ENCODE assay signal across 26 cellular contexts in genomic region chr7:69635572-69636190, GRCh38. TPM values are rescaled to one million over a fixed set of nuclear protein-coding genes. Genes with fewer than 3 reads are reported as not detected.
DNase-seq lines count a peak whose midpoint lies in the region; ATAC-seq and TF ChIP-seq lines count a peak whose summit lies in the region.
"Had no signal": no experiment of that assay in that cellular context is flagged by ENCODE, and none has a peak within 500 bp of the region (broad histone marks: within the 10 kb centered on the region; RNA-seq: fewer than 3 reads in every experiment).

No MANE protein-coding gene starts in this region.

- H3K9me3 Mint-ChIP-seq in neural progenitor cell, result peaks cover 4% of the 10 kb centered on the region
- no peaks in the 10 kb centered on the region for H3K9me3 Mint-ChIP-seq in natural killer cell treated with Interleukin-12 subunit alpha and Interleukin-12 subunit beta and Interleukin-15 and Interleukin-18, amount 100 ng/mL, for 72 hours
- H3K9me3 Mint-ChIP-seq: activated naive CD8-positive, alpha-beta T cell treated with anti-CD3 and anti-CD28 coated beads, Interleukin-2, amount 50 U/mL, for 24 hours; activated T-cell treated with anti-CD3 and anti-CD28 coated beads, Interleukin-2, amount 50 U/mL, for 24 hours; stimulated activated naive B cell treated with anti-CD40 and anti-IgM and Interleukin-4, amounts not matched to agents 10 μg/mL and 1 μg/mL and 100 μg/mL, for 72 hours had no signal

- DNase-seq in COR-L47 (lab: John Stamatoyannopoulos, UW), result peak; percentile 25
- DNase-seq in NCI-H2227 (lab: John Stamatoyannopoulos, UW; ENCODE audit: unreplicated experiment), result peak; percentile 55
- DNase-seq in fibroblast of pulmonary artery (ENCODE audit: low read depth), result peak; percentile 13
- DNase-seq in neural progenitor cell (ENCODE audit: low spot score), result no peak
- no peak for DNase-seq in HAP-1 (ENCODE audit: low spot score in 2 of 2)
- no peak for DNase-seq in natural killer cell treated with Interleukin-12 subunit alpha and Interleukin-12 subunit beta and Interleukin-15 and Interleukin-18, amount 100 ng/mL, for 72 hours (ENCODE audit: low spot score)
- DNase-seq: activated CD4-positive, alpha-beta T cell treated with anti-CD3 and anti-CD28 coated beads for 36 hours; activated CD8-positive, alpha-beta memory T cell treated with anti-CD3 and anti-CD28 coated beads for 24 hours; activated gamma-delta T cell treated with Interleukin-2 at 50 U/mL for 16 hours; activated naive CD8-positive, alpha-beta T cell treated with anti-CD3 and anti-CD28 coated beads, Interleukin-2, amount 50 U/mL, for 24 hours; activated T-cell treated with anti-CD3 and anti-CD28 coated beads, Interleukin-2, amount 50 U/mL, for 24 hours; EL; kidney; lower lobe of right lung; MG63; NCI-H1436; NCI-H2107; NCI-H524 treated with DMSO at 0.1 percent for 48 hours; stimulated activated CD4-positive, alpha-beta T cell treated with anti-CD3 and anti-CD28 coated beads, Interleukin-2, amount 100 ng/mL, for 48 hours; stimulated activated naive B cell treated with anti-CD40 and anti-IgM and Interleukin-4, amounts not matched to agents 10 μg/mL and 1 μg/mL and 100 μg/mL, for 72 hours had no signal

- H3K36me3 Mint-ChIP-seq in neural progenitor cell, result no peaks in the 10 kb centered on the region
- no peaks in the 10 kb centered on the region for H3K36me3 Mint-ChIP-seq in natural killer cell treated with Interleukin-12 subunit alpha and Interleukin-12 subunit beta and Interleukin-15 and Interleukin-18, amount 100 ng/mL, for 72 hours
- H3K36me3 Mint-ChIP-seq: stimulated activated naive B cell treated with anti-CD40 and anti-IgM and Interleukin-4, amounts not matched to agents 10 μg/mL and 1 μg/mL and 100 μg/mL, for 72 hours had no signal

- H3K79me2 ChIP-seq in neural progenitor cell (ENCODE audit: low read depth), result no peaks in the 10 kb centered on the region

- TF ChIP-seq CTCF in fibroblast of pulmonary artery (IDR thresholded peaks at IDR 0.05; ENCODE audit: low read length, missing control alignments) (no peak), neural progenitor cell (IDR thresholded peaks at IDR 0.05) (no peak)

- H3K4me3 Mint-ChIP-seq in neural progenitor cell, result no peak overlapping the region
- no peak overlapping the region for H3K4me3 Mint-ChIP-seq in natural killer cell treated with Interleukin-12 subunit alpha and Interleukin-12 subunit beta and Interleukin-15 and Interleukin-18, amount 100 ng/mL, for 72 hours
- H3K4me3 Mint-ChIP-seq: activated CD4-positive, alpha-beta T cell treated with anti-CD3 and anti-CD28 coated beads for 36 hours; activated naive CD8-positive, alpha-beta T cell treated with anti-CD3 and anti-CD28 coated beads, Interleukin-2, amount 50 U/mL, for 24 hours; activated T-cell treated with anti-CD3 and anti-CD28 coated beads, Interleukin-2, amount 50 U/mL, for 24 hours; stimulated activated naive B cell treated with anti-CD40 and anti-IgM and Interleukin-4, amounts not matched to agents 10 μg/mL and 1 μg/mL and 100 μg/mL, for 72 hours had no signal

- no peaks in the 10 kb centered on the region for H3K27me3 Mint-ChIP-seq in neural progenitor cell (ENCODE audit: insufficient read depth, low read depth)
- no peaks in the 10 kb centered on the region for H3K27me3 Mint-ChIP-seq in natural killer cell treated with Interleukin-12 subunit alpha and Interleukin-12 subunit beta and Interleukin-15 and Interleukin-18, amount 100 ng/mL, for 72 hours
- H3K27me3 Mint-ChIP-seq: activated CD4-positive, alpha-beta T cell treated with anti-CD3 and anti-CD28 coated beads for 36 hours; activated naive CD8-positive, alpha-beta T cell treated with anti-CD3 and anti-CD28 coated beads, Interleukin-2, amount 50 U/mL, for 24 hours; stimulated activated naive B cell treated with anti-CD40 and anti-IgM and Interleukin-4, amounts not matched to agents 10 μg/mL and 1 μg/mL and 100 μg/mL, for 72 hours had no signal

- H3K9me3 ChIP-seq in neural progenitor cell (ENCODE audit: low read depth) (no peaks in the 10 kb centered on the region), HAP-1 (no peaks in the 10 kb centered on the region)
- H3K9me3 ChIP-seq: lower lobe of right lung, MG63 had no signal

- in situ Hi-C loops in HAP-1 (cut with MboI; ENCODE audit: low sequenced_read_pairs), result no loop called here

- peaks cover 51% of the 10 kb centered on the region for H3K4me1 ChIP-seq in neural progenitor cell
- H3K4me1 ChIP-seq in HAP-1, result peaks cover 33% of the 10 kb centered on the region
- H3K4me1 ChIP-seq: lower lobe of right lung had no signal

- no peak for ATAC-seq in HG03159 (IDR thresholded peaks at IDR 0.05; ENCODE audit: unreplicated experiment)
- ATAC-seq in natural killer cell treated with Interleukin-12 subunit alpha and Interleukin-12 subunit beta and Interleukin-15 and Interleukin-18, amount 100 ng/mL, for 72 hours, result no peak
- ATAC-seq: activated CD4-positive, alpha-beta T cell treated with anti-CD3 and anti-CD28 coated beads for 36 hours; activated naive CD8-positive, alpha-beta T cell treated with anti-CD3 and anti-CD28 coated beads, Interleukin-2, amount 50 U/mL, for 24 hours; esophagus mucosa; K562; stimulated activated naive B cell treated with anti-CD40 and anti-IgM and Interleukin-4, amounts not matched to agents 10 μg/mL and 1 μg/mL and 100 μg/mL, for 72 hours had no signal

- no peaks in the 10 kb centered on the region for H3K36me3 ChIP-seq in neural progenitor cell
- H3K36me3 ChIP-seq in HAP-1 (replicated peaks), result no peaks in the 10 kb centered on the region
- H3K36me3 ChIP-seq: lower lobe of right lung, MG63 had no signal

- no peak overlapping the region for H3K27ac Mint-ChIP-seq in neural progenitor cell
- H3K27ac Mint-ChIP-seq in natural killer cell treated with Interleukin-12 subunit alpha and Interleukin-12 subunit beta and Interleukin-15 and Interleukin-18, amount 100 ng/mL, for 72 hours, result no peak overlapping the region
- H3K27ac Mint-ChIP-seq: activated CD4-positive, alpha-beta T cell treated with anti-CD3 and anti-CD28 coated beads for 36 hours; activated naive CD8-positive, alpha-beta T cell treated with anti-CD3 and anti-CD28 coated beads, Interleukin-2, amount 50 U/mL, for 24 hours; activated T-cell treated with anti-CD3 and anti-CD28 coated beads, Interleukin-2, amount 50 U/mL, for 24 hours; stimulated activated naive B cell treated with anti-CD40 and anti-IgM and Interleukin-4, amounts not matched to agents 10 μg/mL and 1 μg/mL and 100 μg/mL, for 72 hours had no signal

- H3K27me3 ChIP-seq in neural progenitor cell (peaks cover 13% of the 10 kb centered on the region), HAP-1 (ENCODE audit: low read depth) (no peaks in the 10 kb centered on the region)
- H3K27me3 ChIP-seq: MG63 had no signal

- peaks cover 35% of the 10 kb centered on the region for H3K4me1 Mint-ChIP-seq in neural progenitor cell
- H3K4me1 Mint-ChIP-seq in natural killer cell treated with Interleukin-12 subunit alpha and Interleukin-12 subunit beta and Interleukin-15 and Interleukin-18, amount 100 ng/mL, for 72 hours (ENCODE audit: low read depth in 2 of 2), result peaks cover 0 to 3% of the 10 kb centered on the region in 2 donors
- H3K4me1 Mint-ChIP-seq: activated CD4-positive, alpha-beta T cell treated with anti-CD3 and anti-CD28 coated beads for 36 hours; activated naive CD8-positive, alpha-beta T cell treated with anti-CD3 and anti-CD28 coated beads, Interleukin-2, amount 50 U/mL, for 24 hours had no signal

- H3K9ac ChIP-seq in neural progenitor cell, result no peak overlapping the region

- H2AFZ ChIP-seq in neural progenitor cell (replicated peaks), result no peak overlapping the region

- no peak overlapping the region for H3K27ac ChIP-seq in neural progenitor cell
- H3K27ac ChIP-seq: coronary artery, lower lobe of right lung, RWPE1, SK-N-MC had no signal

- H3K4me3 ChIP-seq in fibroblast of pulmonary artery (replicated peaks; ENCODE audit: low read depth, low read length) (no peak overlapping the region), neural progenitor cell (no peak overlapping the region), HAP-1 (no peak overlapping the region)
- H3K4me3 ChIP-seq: coronary artery, K562, lower lobe of right lung, MG63, SK-N-MC had no signal

- peak overlapping the region; percentile 0 for H3K4me2 ChIP-seq in neural progenitor cell

- peaks cover 13% of the 10 kb centered on the region for H3F3A ChIP-seq in neural progenitor cell (ENCODE audit: low read depth)

- peaks cover 54% of the 10 kb centered on the region for H4K20me1 ChIP-seq in neural progenitor cell (ENCODE audit: low read depth)

RNA-seq across cellular contexts. Expression of gene AUTS2, which starts 37.4 kb away (rescaled TPM):
- 47.1 and 50.0 TPM in 2 replicates for total RNA-seq in neural progenitor cell (ENCODE audit: low replicate concordance)
- 10 to 100 TPM; 14.3 to 43.0 TPM for total RNA-seq in natural killer cell treated with Interleukin-12 subunit alpha and Interleukin-12 subunit beta and Interleukin-15 and Interleukin-18, amount 100 ng/mL, for 72 hours

Comparison
In these comparisons a context has a peak if more than half of its experiments do, and no peak if none do; other contexts are left out.
1. DNase-seq: peak in COR-L47 (single experiment), NCI-H2227 (single experiment) and fibroblast of pulmonary artery (single experiment); none in neural progenitor cell (single experiment), HAP-1 (0 of 2) and natural killer cell treated with Interleukin-12 subunit alpha and Interleukin-12 subunit beta and Interleukin-15 and Interleukin-18, amount 100 ng/mL, for 72 hours (single experiment).